ENCODE assay signal across 8 cellular contexts in genomic region chrX:41085105-41085882, GRCh38. TPM values are rescaled to one million over a fixed set of nuclear protein-coding genes. Genes with fewer than 3 reads are reported as not detected.
DNase-seq lines count a peak whose midpoint lies in the region; ATAC-seq and TF ChIP-seq lines count a peak whose summit lies in the region.

Gene USP9X, plus strand, starts transcription at chrX:41085445. Its CDS starts 38,184 bp downstream, at chrX:41123629.

- H3K27ac ChIP-seq in MM.1S (ENCODE audit: low read length) (peak within 1 kb of the TSS; percentile 100), SK-N-SH (ENCODE audit: low read depth in 2 of 2, low read length in 1 of 2) (peak within 1 kb of the TSS; percentile 98 to 99), temporal lobe (ENCODE audit: low read depth, low read length) (peak within 1 kb of the TSS; percentile 96)

- no peak for TF ChIP-seq EP300 in SK-N-SH (IDR thresholded peaks at IDR 0.05; ENCODE audit: borderline replicate concordance in 1 of 2, low read depth in 1 of 2, low read length in 1 of 2)

- H3K9ac ChIP-seq in MM.1S (ENCODE audit: low read length) = peak within 1 kb of the TSS; percentile 99
- peak within 1 kb of the TSS; percentile 95 for H3K9ac ChIP-seq in SK-N-SH

- no peaks in the 10 kb centered on the region for H3K9me3 ChIP-seq in HAP-1
- H3K9me3 ChIP-seq in MM.1S (replicated peaks; ENCODE audit: insufficient read depth, low read length) = no peaks in the 10 kb centered on the region
- H3K9me3 ChIP-seq in SK-N-SH = no peaks in the 10 kb centered on the region

- H3K9me2 ChIP-seq in MM.1S (replicated peaks; ENCODE audit: insufficient read depth, low read length) (no peaks in the 10 kb centered on the region), SK-N-SH (no peaks in the 10 kb centered on the region)

- H2AFZ ChIP-seq in MM.1S (ENCODE audit: low read length) = peak within 1 kb of the TSS; percentile 67
- peak within 1 kb of the TSS; percentile 66 for H2AFZ ChIP-seq in SK-N-SH (ENCODE audit: low read depth)

- TF ChIP-seq CTCF in MM.1S (IDR thresholded peaks at IDR 0.05; ENCODE audit: low read length) (no peak), SK-N-SH (IDR thresholded peaks at IDR 0.05) (no peak), omental fat pad (IDR thresholded peaks at IDR 0.05) (no peak)

- under 1% methylated on average over 54 of the region's 86 CpGs for WGBS in SK-N-SH (ENCODE audit: low lambda C conversion rate)

- CTCF ChIA-PET in SK-N-SH (lab: Yijun Ruan, JAX) = interaction anchor here (1.3 to 2.3 kb wide), 2 partner anchors 14 to 30 kb away, joined by 4 to 8 read pairs; no protein-coding TSS in a partner anchor

- H3K36me3 ChIP-seq in HAP-1 (replicated peaks) (peaks cover 23% of the 10 kb centered on the region), MM.1S (replicated peaks; ENCODE audit: insufficient read depth, low read length) (no peaks in the 10 kb centered on the region), SK-N-SH (replicated peaks in 1 of 2; ENCODE audit: control insufficient read depth in 1 of 2, insufficient read depth in 2 of 2, low read length in 1 of 2) (peaks cover 8 to 9% of the 10 kb centered on the region in 2 experiments)

- POLR2A ChIA-PET in SK-N-SH (lab: Yijun Ruan, JAX) = interaction anchor here (0.6 to 2.3 kb wide), 4 partner anchors 11 to 529 kb away, joined by 3 to 9 read pairs (median 5); no protein-coding TSS in a partner anchor

- H3K27me3 ChIP-seq in HAP-1 (ENCODE audit: low read depth) = no peaks in the 10 kb centered on the region
- no peaks in the 10 kb centered on the region for H3K27me3 ChIP-seq in MM.1S (replicated peaks; ENCODE audit: insufficient read depth, low read length)
- H3K27me3 ChIP-seq in SK-N-SH (ENCODE audit: insufficient read depth) = no peaks in the 10 kb centered on the region

- peak within 1 kb of the TSS; percentile 92 for H3K4me3 ChIP-seq in HAP-1
- H3K4me3 ChIP-seq in MM.1S (ENCODE audit: low read length) = peak within 1 kb of the TSS; percentile 89
- H3K4me3 ChIP-seq in SK-N-SH (ENCODE audit: low read depth in 2 of 2, low read length in 1 of 2) = peak within 1 kb of the TSS; percentile 81 to 93

- TF ChIP-seq RAD21 in SK-N-SH (IDR thresholded peaks at IDR 0.05; ENCODE audit: low read length) = no peak

- in situ Hi-C loops in HAP-1 (cut with MboI; ENCODE audit: low sequenced_read_pairs) = loop anchor here (10.0 kb wide), 1 partner anchor 60 kb away; no protein-coding TSS in a partner anchor

- H3K4me1 ChIP-seq in HAP-1 (peaks cover 8% of the 10 kb centered on the region), MM.1S (ENCODE audit: low read length) (peaks cover 7% of the 10 kb centered on the region; the same call in 1 of the 2 replicates), SK-N-SH (ENCODE audit: control insufficient read depth in 1 of 2, insufficient read depth in 2 of 2, low read depth in 1 of 2, low read length in 1 of 2) (no peaks in the 10 kb centered on the region; a peak in 3 of 4 replicates)

- H3F3A ChIP-seq in MM.1S (ENCODE audit: insufficient read depth, low read length) (peaks cover 9% of the 10 kb centered on the region), SK-N-SH (replicated peaks; ENCODE audit: insufficient read depth) (peaks cover 9% of the 10 kb centered on the region)

- H3K4me2 ChIP-seq in MM.1S (ENCODE audit: low read depth, low read length) (peak within 1 kb of the TSS; percentile 81), SK-N-SH (peak within 1 kb of the TSS; percentile 82)

- DNase-seq in GF-D8 (lab: John Stamatoyannopoulos, UW) (peak; percentile 31), HAP-1 (ENCODE audit: low spot score in 2 of 2) (peak; percentile 91 to 97), MM.1S (peak; percentile 76), SK-N-SH (peak; percentile 93), globus pallidus (ENCODE audit: low spot score) (peak; percentile 88), omental fat pad (ENCODE audit: low spot score) (peak; percentile 48)
- peak; percentile 84 for DNase-seq in activated naive CD4-positive, alpha-beta T cell treated with anti-CD3 and anti-CD28 coated beads, Interleukin-2, amount 50 U/mL, for 16 hours

- peak; percentile 76 for ATAC-seq in omental fat pad (ENCODE audit: low FRiP score)

- H4K20me1 ChIP-seq in MM.1S (ENCODE audit: insufficient read depth, low read length) (peaks cover 16% of the 10 kb centered on the region), SK-N-SH (ENCODE audit: insufficient read depth) (peaks cover 39% of the 10 kb centered on the region)

- H3K79me2 ChIP-seq in MM.1S (ENCODE audit: low read length) (peaks cover 50% of the 10 kb centered on the region), SK-N-SH (ENCODE audit: insufficient read depth) (peaks cover 50% of the 10 kb centered on the region)

TF ChIP-seq in SK-N-SH, 30 proteins besides CTCF, POLR2A, EP300 and RAD21:
- TF ChIP-seq NRF1 (IDR thresholded peaks at IDR 0.05; ENCODE audit: low read depth, low read length) = 0 out of 2 replicates have a peak, but pooled peaks have one; percentile 23
- TF ChIP-seq MAX (IDR thresholded peaks at IDR 0.05; ENCODE audit: low read depth) = no peak
- peak; percentile 95 for TF ChIP-seq CHD2 (IDR thresholded peaks at IDR 0.05; ENCODE audit: low read length, partially characterized antibody)
- 0 out of 2 replicates have a peak, but pooled peaks have one; percentile 36 for TF ChIP-seq YY1 (IDR thresholded peaks at IDR 0.05; ENCODE audit: low read depth)
- TF ChIP-seq MXI1 (IDR thresholded peaks at IDR 0.05; ENCODE audit: low read depth, low read length) = peak; percentile 25; the same call in 1 of the 2 replicates
- peak; percentile 12 for TF ChIP-seq POLR2AphosphoS5 (IDR thresholded peaks at IDR 0.05; ENCODE audit: low read depth, low read length)
- 0 out of 2 replicates have a peak, but pooled peaks have one; percentile 77 for TF ChIP-seq ZBTB33 (IDR thresholded peaks at IDR 0.05; ENCODE audit: borderline replicate concordance, low read depth)
- TF ChIP-seq EZH2phosphoT487 (IDR thresholded peaks at IDR 0.05; ENCODE audit: borderline replicate concordance, low read depth) = no peak
- 0 out of 2 replicates have a peak, but pooled peaks have one; percentile 35 for TF ChIP-seq TAF1 (IDR thresholded peaks at IDR 0.05; ENCODE audit: borderline replicate concordance, low read depth, low read length)
TF ChIP-seq in SK-N-SH: peak in this region for 7.

RNA-seq across cellular contexts. Expression of gene USP9X, which starts in this region (rescaled TPM):
- 13.2 and 15.7 TPM in 2 replicates for polyA plus RNA-seq in SK-N-SH (2012; rRNA removed)
- polyA plus RNA-seq in SK-N-SH (2012; cell fraction: cytosol; rRNA removed) = 15.5 and 15.9 TPM in 2 replicates
- polyA plus RNA-seq in SK-N-SH (2012; cell fraction: nucleus; rRNA removed) = 18.7 and 34.4 TPM in 2 replicates
- total RNA-seq in omental fat pad (100 to 1,000 TPM in 3 of 4 donors, 10 to 100 TPM in 1; 72.4 to 160 (median 129) TPM), temporal lobe (210 TPM)

Comparison
In these comparisons a context has a peak if more than half of its experiments do, and no peak if none do; other contexts are left out.
1. Peak in every context shown above with its lines: DNase-seq, ATAC-seq, H3K4me3 ChIP-seq and H3K27ac ChIP-seq.
2. DNase-seq: peak in every context shown above with its lines; median percentile 94 in HAP-1; 93 in SK-N-SH; 88 in globus pallidus; 84 in activated naive CD4-positive, alpha-beta T cell treated with anti-CD3 and anti-CD28 coated beads, Interleukin-2, amount 50 U/mL, for 16 hours; 76 in MM.1S; 48 in omental fat pad; 31 in GF-D8.